In the genomic region with DNA sequence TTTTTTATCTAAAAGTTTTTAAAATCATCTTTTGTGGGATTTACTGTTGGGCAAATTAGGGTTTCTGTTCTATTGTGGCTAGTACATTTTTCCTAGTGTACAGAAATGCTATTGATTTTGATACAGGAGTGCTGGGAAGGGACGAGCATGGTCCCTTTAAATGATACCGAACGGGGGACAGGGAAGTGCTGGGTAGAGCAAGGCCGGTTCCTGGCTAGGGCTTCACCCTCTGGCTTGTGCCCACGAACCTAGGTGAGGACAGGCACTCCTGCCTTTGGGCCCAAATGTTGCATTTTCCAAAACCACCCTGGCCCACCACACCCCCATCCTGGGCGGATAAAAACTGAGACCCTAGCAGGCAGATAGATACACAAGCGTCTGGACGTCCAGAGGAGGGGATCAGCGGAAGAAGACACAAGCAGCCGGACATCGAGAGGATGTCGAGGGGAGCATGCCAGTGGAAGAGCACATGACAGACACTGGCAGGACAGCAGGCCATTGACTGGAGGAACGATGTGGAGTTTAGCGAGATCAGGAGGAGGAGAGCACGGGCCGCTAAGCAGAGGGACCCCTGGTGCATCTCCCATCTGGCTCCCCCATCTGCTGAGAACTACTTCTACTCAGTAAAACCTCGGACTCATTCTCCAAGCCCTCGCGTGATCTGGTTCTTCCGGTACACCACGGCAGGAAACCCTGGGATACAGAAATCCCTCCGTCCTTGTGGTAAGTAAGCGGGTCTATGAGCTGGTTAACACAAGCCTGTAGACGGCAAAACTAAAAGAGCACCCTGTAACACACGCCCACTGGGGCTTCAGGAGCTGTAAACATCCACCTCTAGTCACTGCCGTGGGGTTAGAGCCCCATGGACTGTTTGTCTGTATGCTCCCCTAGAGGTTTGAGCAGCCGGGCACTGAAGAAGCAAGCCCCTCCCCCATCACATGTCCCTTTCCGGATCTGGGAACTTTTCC, we compare ENCODE assay signal across 14 cellular contexts. TPM values are rescaled to one million over a fixed set of nuclear protein-coding genes. Genes with fewer than 3 reads are reported as not detected.
DNase-seq lines count a peak whose midpoint lies in the region; ATAC-seq and TF ChIP-seq lines count a peak whose summit lies in the region.
"Had no signal": no experiment of that assay in that cellular context is flagged by ENCODE, and none has a peak within 500 bp of the region (broad histone marks: within the 10 kb centered on the region; RNA-seq: fewer than 3 reads in every experiment).

No MANE protein-coding gene starts in this region.

- no peaks in the 10 kb centered on the region for H3K4me1 Mint-ChIP-seq in type B pancreatic cell (ENCODE audit: unreplicated experiment)
- H3K4me1 Mint-ChIP-seq: activated naive CD8-positive, alpha-beta T cell treated with anti-CD3 and anti-CD28 coated beads, Interleukin-2, amount 10 ng/mL, durations not matched to agents 7 days and 5 days had no signal

- H3K9me3 Mint-ChIP-seq in type B pancreatic cell, result no peaks in the 10 kb centered on the region
- H3K9me3 Mint-ChIP-seq: activated naive CD8-positive, alpha-beta T cell treated with anti-CD3 and anti-CD28 coated beads, Interleukin-2, amount 10 ng/mL, durations not matched to agents 7 days and 5 days had no signal

- H3K27me3 ChIP-seq in kidney epithelial cell (ENCODE audit: control insufficient read depth, insufficient read depth, low read length), result no peaks in the 10 kb centered on the region
- H3K27me3 ChIP-seq: left lung had no signal

- no peaks in the 10 kb centered on the region for H3K27me3 Mint-ChIP-seq in type B pancreatic cell
- H3K27me3 Mint-ChIP-seq: activated naive CD8-positive, alpha-beta T cell treated with anti-CD3 and anti-CD28 coated beads, Interleukin-2, amount 10 ng/mL, durations not matched to agents 7 days and 5 days had no signal

- ATAC-seq in HG03097 (IDR thresholded peaks at IDR 0.05; ENCODE audit: low FRiP score, unreplicated experiment), result no peak
- ATAC-seq: left lung; stimulated activated naive CD8-positive, alpha-beta T cell treated with anti-CD3 and anti-CD28 coated beads, Interleukin-15, Interleukin-2, amounts not matched to agents 100 U/mL and 50 U/mL, for 24 hours had no signal

- peak overlapping the region; percentile 75 for H3K4me3 Mint-ChIP-seq in type B pancreatic cell
- H3K4me3 Mint-ChIP-seq: activated naive CD8-positive, alpha-beta T cell treated with anti-CD3 and anti-CD28 coated beads, Interleukin-2, amount 10 ng/mL, durations not matched to agents 7 days and 5 days had no signal

- intact Hi-C loops in posterior cingulate gyrus (cut with DNase I), result no loop called here

- H3K4me3 ChIP-seq in epithelial cell of proximal tubule (ENCODE audit: low read depth, low read length) (peak overlapping the region; percentile 58), kidney epithelial cell (ENCODE audit: low read depth, low read length) (peak overlapping the region; percentile 20)

- no peaks in the 10 kb centered on the region for H3K36me3 ChIP-seq in kidney epithelial cell (ENCODE audit: control insufficient read depth, insufficient read depth, low read length)
- H3K36me3 ChIP-seq: left lung, Peyer's patch had no signal

- no peak for TF ChIP-seq CTCF in epithelial cell of proximal tubule (conservative IDR thresholded peaks at IDR 0.05; ENCODE audit: low read depth, low read length)
- no peak for TF ChIP-seq CTCF in kidney epithelial cell (IDR thresholded peaks at IDR 0.05; ENCODE audit: insufficient read depth, low read length, poor library complexity, severe bottlenecking)
- TF ChIP-seq CTCF in type B pancreatic cell (conservative IDR thresholded peaks at IDR 0.05), result no peak

- no peaks in the 10 kb centered on the region for H3K36me3 Mint-ChIP-seq in type B pancreatic cell
- H3K36me3 Mint-ChIP-seq: activated naive CD8-positive, alpha-beta T cell treated with anti-CD3 and anti-CD28 coated beads, Interleukin-2, amount 10 ng/mL, durations not matched to agents 7 days and 5 days had no signal

- no peak overlapping the region for H3K27ac Mint-ChIP-seq in type B pancreatic cell
- H3K27ac Mint-ChIP-seq: activated naive CD8-positive, alpha-beta T cell treated with anti-CD3 and anti-CD28 coated beads, Interleukin-2, amount 10 ng/mL, durations not matched to agents 7 days and 5 days had no signal

- DNase-seq in NCI-H2227 (lab: John Stamatoyannopoulos, UW; ENCODE audit: unreplicated experiment) (peak; percentile 41), epithelial cell of proximal tubule (ENCODE audit: low read depth) (peak; percentile 40), kidney epithelial cell (ENCODE audit: low read depth) (no peak), type B pancreatic cell (ENCODE audit: extremely low spot score, unreplicated experiment) (no peak), posterior cingulate gyrus (no peak), hepatic stellate cell (ENCODE audit: low spot score) (no peak), GOT3 (lab: John Stamatoyannopoulos, UW) (no peak)
- DNase-seq: activated naive CD8-positive, alpha-beta T cell treated with anti-CD3 and anti-CD28 coated beads, Interleukin-2, amount 10 ng/mL, durations not matched to agents 7 days and 5 days; NCI-H226; stimulated activated naive CD8-positive, alpha-beta T cell treated with anti-CD3 and anti-CD28 coated beads, Interleukin-15, Interleukin-2, amounts not matched to agents 100 U/mL and 50 U/mL, for 24 hours; T-helper 9 cell had no signal

RNA-seq across cellular contexts. Expression of a gene that starts 13.5 kb away (rescaled TPM):
- total RNA-seq in epithelial cell of proximal tubule (0.06 and 0.51 TPM in 2 replicates), kidney epithelial cell (1.8 and 2.6 TPM in 2 replicates), type B pancreatic cell (ENCODE audit: low replicate concordance) (0.50 and 5.6 TPM in 2 replicates)

Comparison
In these comparisons a context has a peak if more than half of its experiments do, and no peak if none do; other contexts are left out.
1. DNase-seq: peak in NCI-H2227 (single experiment) and epithelial cell of proximal tubule (single experiment); none in kidney epithelial cell (single experiment), type B pancreatic cell (single experiment), posterior cingulate gyrus (0 of 10), hepatic stellate cell (single experiment) and GOT3 (single experiment).